In the genomic region with DNA sequence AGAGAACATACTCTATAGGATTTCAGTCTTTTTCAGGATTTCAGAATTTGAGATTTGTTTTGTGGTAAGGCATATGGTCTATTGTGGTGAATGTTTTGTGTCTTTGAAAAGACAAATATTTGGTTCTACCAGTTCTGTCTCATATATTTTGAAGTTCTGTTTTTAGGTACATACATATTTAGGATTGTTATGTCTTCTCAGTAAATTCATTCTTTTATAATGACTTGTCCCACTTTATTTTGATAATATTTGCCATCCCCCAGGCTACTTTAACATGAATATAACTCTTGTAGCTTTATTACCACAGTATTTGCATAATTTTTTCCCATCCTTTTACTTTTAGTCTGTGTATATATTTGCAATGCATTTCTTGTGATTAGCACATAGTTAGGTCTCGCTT, we compare ENCODE assay signal across 19 cellular contexts. TPM values are rescaled to one million over a fixed set of nuclear protein-coding genes. Genes with fewer than 3 reads are reported as not detected.
DNase-seq lines count a peak whose midpoint lies in the region; ATAC-seq and TF ChIP-seq lines count a peak whose summit lies in the region.
"Had no signal": no experiment of that assay in that cellular context is flagged by ENCODE, and none has a peak within 500 bp of the region (broad histone marks: within the 10 kb centered on the region; RNA-seq: fewer than 3 reads in every experiment).

No MANE protein-coding gene starts in this region.

- H2AFZ ChIP-seq in GM23338, result no peak overlapping the region

- H3K79me2 ChIP-seq in GM23338 (replicated peaks; ENCODE audit: insufficient read depth), result peaks cover 75% of the 10 kb centered on the region

- H3K4me3 Mint-ChIP-seq in GM23338, result no peak overlapping the region; the same call in 2 of the 3 replicates
- H3K4me3 Mint-ChIP-seq in stimulated activated naive CD8-positive, alpha-beta T cell treated with anti-CD3 and anti-CD28 coated beads, Interleukin-15, amount 100 ng/mL, for 72 hours, result no peak overlapping the region
- H3K4me3 Mint-ChIP-seq: activated CD8-positive, alpha-beta T cell treated with anti-CD3 and anti-CD28 coated beads, Interleukin-2, amount 10 ng/mL, durations not matched to agents 7 days and 5 days; activated naive CD8-positive, alpha-beta T cell treated with anti-CD3 and anti-CD28 coated beads, Interleukin-2, amount 50 U/mL, for 24 hours had no signal

- no peak for TF ChIP-seq CTCF in GM23338 (conservative IDR thresholded peaks at IDR 0.05; ENCODE audit: low read depth in 2 of 2)

- no peaks in the 10 kb centered on the region for H3K36me3 Mint-ChIP-seq in GM23338 (ENCODE audit: low read depth)

- no peaks in the 10 kb centered on the region for H3F3A ChIP-seq in GM23338 (replicated peaks; ENCODE audit: low read depth)

- peak overlapping the region; percentile 33 for H3K4me2 ChIP-seq in GM23338

- H3K27me3 Mint-ChIP-seq in GM23338 (ENCODE audit: insufficient read depth, low read depth, poor library complexity), result peaks cover 2% of the 10 kb centered on the region
- no peaks in the 10 kb centered on the region for H3K27me3 Mint-ChIP-seq in stimulated activated naive CD8-positive, alpha-beta T cell treated with anti-CD3 and anti-CD28 coated beads, Interleukin-15, amount 100 ng/mL, for 72 hours
- H3K27me3 Mint-ChIP-seq: activated naive CD8-positive, alpha-beta T cell treated with anti-CD3 and anti-CD28 coated beads, Interleukin-2, amount 50 U/mL, for 24 hours had no signal

- H3K9ac ChIP-seq in skeletal muscle tissue (ENCODE audit: low read depth in 1 of 3, low read length in 3 of 3), result no peak overlapping the region

- no peaks in the 10 kb centered on the region for H3K36me3 ChIP-seq in GM23338 (ENCODE audit: insufficient read depth)
- no peaks in the 10 kb centered on the region for H3K36me3 ChIP-seq in SJSA1
- H3K36me3 ChIP-seq in skeletal muscle tissue (ENCODE audit: control insufficient read depth in 3 of 3, insufficient read depth in 3 of 3, low read length in 3 of 3), result no peaks in the 10 kb centered on the region
- H3K36me3 ChIP-seq: ovary had no signal

- no peaks in the 10 kb centered on the region for H3K9me3 ChIP-seq in SJSA1 (replicated peaks)
- H3K9me3 ChIP-seq in skeletal muscle tissue (ENCODE audit: control insufficient read depth in 3 of 3, low read length in 3 of 3), result no peaks in the 10 kb centered on the region
- H3K9me3 ChIP-seq: ovary had no signal

- H3K4me3 ChIP-seq in GM23338 (no peak overlapping the region), SJSA1 (no peak overlapping the region), skeletal muscle tissue (ENCODE audit: low read length in 3 of 3) (no peak overlapping the region)
- H3K4me3 ChIP-seq: ovary had no signal

- peaks cover 3% of the 10 kb centered on the region; the same call in 1 of the 2 replicates for H4K20me1 ChIP-seq in GM23338 (replicated peaks; ENCODE audit: insufficient read depth)

- peaks cover 46% of the 10 kb centered on the region for H3K4me1 ChIP-seq in GM23338 (ENCODE audit: insufficient read depth)
- H3K4me1 ChIP-seq in SJSA1 (replicated peaks), result peaks cover 72% of the 10 kb centered on the region
- H3K4me1 ChIP-seq in skeletal muscle tissue (ENCODE audit: control insufficient read depth in 3 of 3, insufficient read depth in 3 of 3, low read length in 3 of 3), result peaks cover 52 to 55% (median 53%) of the 10 kb centered on the region in 3 donors

- H3K9me3 Mint-ChIP-seq in GM23338, result no peaks in the 10 kb centered on the region
- H3K9me3 Mint-ChIP-seq in stimulated activated naive CD8-positive, alpha-beta T cell treated with anti-CD3 and anti-CD28 coated beads, Interleukin-15, amount 100 ng/mL, for 72 hours, result no peaks in the 10 kb centered on the region
- H3K9me3 Mint-ChIP-seq: activated naive CD8-positive, alpha-beta T cell treated with anti-CD3 and anti-CD28 coated beads, Interleukin-2, amount 50 U/mL, for 24 hours had no signal

- ATAC-seq in GM23338, result no peak
- ATAC-seq in stimulated activated naive CD8-positive, alpha-beta T cell treated with anti-CD3 and anti-CD28 coated beads, Interleukin-15, amount 100 ng/mL, for 72 hours, result no peak
- ATAC-seq: activated CD8-positive, alpha-beta T cell treated with anti-CD3 and anti-CD28 coated beads, Interleukin-2, amount 10 ng/mL, durations not matched to agents 7 days and 5 days; activated naive CD8-positive, alpha-beta T cell treated with anti-CD3 and anti-CD28 coated beads, Interleukin-2, amount 50 U/mL, for 24 hours had no signal

- DNase-seq in GM23338 (ENCODE audit: low spot score) (no peak), SJSA1 (ENCODE audit: low read depth in 1 of 2, low spot score in 2 of 2) (peak in 1 of 2 experiments; percentile 39), epithelial cell of prostate (ENCODE audit: low read depth, low spot score) (no peak), germinal center (ENCODE audit: low spot score) (no peak), T1000 (lab: John Stamatoyannopoulos, UW) (no peak), ecto neural progenitor cell (ENCODE audit: low spot score) (no peak)
- no peak for DNase-seq in stimulated activated naive CD8-positive, alpha-beta T cell treated with anti-CD3 and anti-CD28 coated beads, Interleukin-15, amount 100 ng/mL, for 72 hours
- DNase-seq: activated CD8-positive, alpha-beta T cell treated with anti-CD3 and anti-CD28 coated beads, Interleukin-2, amount 10 ng/mL, durations not matched to agents 7 days and 5 days; activated naive CD8-positive, alpha-beta T cell treated with anti-CD3 and anti-CD28 coated beads, Interleukin-2, amount 50 U/mL, for 24 hours; caudate nucleus; effector memory CD4-positive, alpha-beta T cell; GDM1; NCI-H1417; NCI-H2171 treated with DMSO at 0.1 percent for 48 hours; ovary; stimulated activated CD4-positive, alpha-beta T cell treated with anti-CD3 and anti-CD28 coated beads, Interleukin-4, amount 100 ng/mL, for 4 hours; stimulated activated CD8-positive, alpha-beta memory T cell treated with anti-CD3 and anti-CD28 coated beads, Interleukin-4, amount 100 ng/mL, for 48 hours had no signal

- H3K27ac Mint-ChIP-seq in GM23338, result no peak overlapping the region; the same call in 1 of the 2 replicates
- H3K27ac Mint-ChIP-seq in stimulated activated naive CD8-positive, alpha-beta T cell treated with anti-CD3 and anti-CD28 coated beads, Interleukin-15, amount 100 ng/mL, for 72 hours, result no peak overlapping the region
- H3K27ac Mint-ChIP-seq: activated CD8-positive, alpha-beta T cell treated with anti-CD3 and anti-CD28 coated beads, Interleukin-2, amount 10 ng/mL, durations not matched to agents 7 days and 5 days; activated naive CD8-positive, alpha-beta T cell treated with anti-CD3 and anti-CD28 coated beads, Interleukin-2, amount 50 U/mL, for 24 hours had no signal

- H3K27me3 ChIP-seq in GM23338 (ENCODE audit: insufficient read depth) (no peaks in the 10 kb centered on the region), SJSA1 (replicated peaks) (no peaks in the 10 kb centered on the region), skeletal muscle tissue (ENCODE audit: control insufficient read depth in 3 of 3, insufficient read depth in 3 of 3, low read length in 3 of 3) (no peaks in the 10 kb centered on the region)
- H3K27me3 ChIP-seq: ovary had no signal

- no peak overlapping the region for H3K27ac ChIP-seq in GM23338 (ENCODE audit: low read depth)
- H3K27ac ChIP-seq in SJSA1, result peak overlapping the region; percentile 89
- peak overlapping the region; percentile 19 for H3K27ac ChIP-seq in epithelial cell of prostate
- peak overlapping the region; percentile 0 for H3K27ac ChIP-seq in skeletal muscle tissue (ENCODE audit: low read depth, low read length)
- H3K27ac ChIP-seq: HL-60, ovary had no signal

- peaks cover 56% of the 10 kb centered on the region for H3K4me1 Mint-ChIP-seq in GM23338
- peaks cover 57% of the 10 kb centered on the region for H3K4me1 Mint-ChIP-seq in stimulated activated naive CD8-positive, alpha-beta T cell treated with anti-CD3 and anti-CD28 coated beads, Interleukin-15, amount 100 ng/mL, for 72 hours

- H3K9me2 ChIP-seq in GM23338 (ENCODE audit: insufficient read depth), result no peaks in the 10 kb centered on the region

TF ChIP-seq in GM23338, 12 proteins besides CTCF, POLR2A, EP300 and RAD21 (continues in another document):
- TF ChIP-seq REST (IDR thresholded peaks at IDR 0.05; ENCODE audit: unreplicated experiment), result no peak
- no peak for TF ChIP-seq ETS1 (IDR thresholded peaks at IDR 0.05)
- TF ChIP-seq JUNB (IDR thresholded peaks at IDR 0.05; ENCODE audit: unreplicated experiment), result no peak

RNA-seq across cellular contexts. Expression of gene MTMR3, which starts 32.0 kb away (rescaled TPM):
- total RNA-seq in GM23338 (2014; rRNA removed; shearing (Covaris generic)), result 25.8 and 27.4 TPM in 2 replicates
- 4.4 and 5.2 TPM in 2 replicates for polyA plus RNA-seq in GM23338 (2016; fragmentation: Nextera tagmentation; extraction: Ambion mirVana)
- 25.6 and 26.4 TPM in 2 replicates for total RNA-seq in SJSA1 (2014; rRNA removed; shearing (Covaris generic))
- 38.6 TPM for total RNA-seq in skeletal muscle tissue
